20 cellular contexts compared by ENCODE assay signal in genomic region chr20:35499271-35499670, GRCh38. TPM values are rescaled to one million over a fixed set of nuclear protein-coding genes. Genes with fewer than 3 reads are reported as not detected.
DNase-seq lines count a peak whose midpoint lies in the region; ATAC-seq and TF ChIP-seq lines count a peak whose summit lies in the region.
"Had no signal": no experiment of that assay in that cellular context is flagged by ENCODE, and none has a peak within 500 bp of the region (broad histone marks: within the 10 kb centered on the region; RNA-seq: fewer than 3 reads in every experiment).

No MANE protein-coding gene starts in this region.

- H3K27me3 Mint-ChIP-seq in activated T-helper 17 cell treated with anti-CD3 and anti-CD28 coated beads, Interleukin-2, amount 50 U/mL, for 72 hours = no peaks in the 10 kb centered on the region
- H3K27me3 Mint-ChIP-seq in naive B cell = no peaks in the 10 kb centered on the region
- no peaks in the 10 kb centered on the region for H3K27me3 Mint-ChIP-seq in stimulated activated memory B cell treated with anti-CD40 and anti-IgM and Interleukin-4, amounts not matched to agents 10 μg/mL and 1 μg/mL and 100 μg/mL, for 72 hours

- H3K9me3 Mint-ChIP-seq in activated naive CD4-positive, alpha-beta T cell treated with anti-CD3 and anti-CD28 coated beads, Interleukin-2, amount 50 U/mL, for 72 hours = no peaks in the 10 kb centered on the region
- no peaks in the 10 kb centered on the region for H3K9me3 Mint-ChIP-seq in activated T-helper 17 cell treated with anti-CD3 and anti-CD28 coated beads, Interleukin-2, amount 50 U/mL, for 72 hours
- H3K9me3 Mint-ChIP-seq in naive B cell = no peaks in the 10 kb centered on the region
- no peaks in the 10 kb centered on the region for H3K9me3 Mint-ChIP-seq in stimulated activated memory B cell treated with anti-CD40 and anti-IgM and Interleukin-4, amounts not matched to agents 10 μg/mL and 1 μg/mL and 100 μg/mL, for 72 hours

- H3K27ac Mint-ChIP-seq in activated naive CD4-positive, alpha-beta T cell treated with anti-CD3 and anti-CD28 coated beads, Interleukin-2, amount 50 U/mL, for 72 hours = peak overlapping the region; percentile 67 to 95
- peak overlapping the region; percentile 7 for H3K27ac Mint-ChIP-seq in activated T-helper 17 cell treated with anti-CD3 and anti-CD28 coated beads, Interleukin-2, amount 50 U/mL, for 72 hours
- peak overlapping the region in 4 of 6 donors; percentile 11 to 92 (median 54) for H3K27ac Mint-ChIP-seq in naive B cell
- peak overlapping the region; percentile 7 for H3K27ac Mint-ChIP-seq in stimulated activated memory B cell treated with anti-CD40 and anti-IgM and Interleukin-4, amounts not matched to agents 10 μg/mL and 1 μg/mL and 100 μg/mL, for 72 hours

- no peak for ATAC-seq in activated naive CD4-positive, alpha-beta T cell treated with anti-CD3 and anti-CD28 coated beads, Interleukin-2, amount 50 U/mL, for 72 hours
- no peak for ATAC-seq in activated T-helper 17 cell treated with anti-CD3 and anti-CD28 coated beads, Interleukin-2, amount 50 U/mL, for 72 hours (replicated peaks)
- ATAC-seq in naive B cell (ENCODE audit: low read depth in 2 of 2) = no peak
- ATAC-seq in stimulated activated memory B cell treated with anti-CD40 and anti-IgM and Interleukin-4, amounts not matched to agents 10 μg/mL and 1 μg/mL and 100 μg/mL, for 72 hours = no peak
- ATAC-seq: A549 had no signal

- H3K4me3 Mint-ChIP-seq in activated T-helper 17 cell treated with anti-CD3 and anti-CD28 coated beads, Interleukin-2, amount 50 U/mL, for 72 hours = no peak overlapping the region
- H3K4me3 Mint-ChIP-seq in naive B cell = no peak overlapping the region
- H3K4me3 Mint-ChIP-seq in stimulated activated memory B cell treated with anti-CD40 and anti-IgM and Interleukin-4, amounts not matched to agents 10 μg/mL and 1 μg/mL and 100 μg/mL, for 72 hours = no peak overlapping the region

- no peak for TF ChIP-seq CTCF in GM20000 (IDR thresholded peaks at IDR 0.05; ENCODE audit: extremely low read depth, missing control alignments)

- no peak for DNase-seq in activated naive CD4-positive, alpha-beta T cell treated with anti-CD3 and anti-CD28 coated beads, Interleukin-2, amount 50 U/mL, for 72 hours (ENCODE audit: low spot score in 2 of 2)
- DNase-seq in activated naive CD4-positive, alpha-beta T cell treated with Interleukin-2 at 50 U/mL for 16 hours = no peak
- DNase-seq in naive B cell (no peak), NCI-H146 (lab: John Stamatoyannopoulos, UW) (no peak), cortex of kidney (lab: John Stamatoyannopoulos, UW) (no peak), GM20000 (ENCODE audit: low spot score) (no peak)
- DNase-seq: MM.1S; NCI-H1092; NCI-H1436 treated with DMSO at 0.1 percent for 48 hours; NCI-H2029 treated with DMSO at 0.1 percent for 48 hours; NCI-H2171; NCI-H748 treated with DMSO at 0.1 percent for 48 hours; NK-92 treated with Interleukin-12 subunit alpha and Interleukin-12 subunit beta, amount 100 ng/mL, for 24 hours; Peyer's patch had no signal

- H3K4me1 Mint-ChIP-seq in activated T-helper 17 cell treated with anti-CD3 and anti-CD28 coated beads, Interleukin-2, amount 50 U/mL, for 72 hours = peaks cover 19% of the 10 kb centered on the region
- H3K4me1 Mint-ChIP-seq in naive B cell = peaks cover 42 to 53% (median 49%) of the 10 kb centered on the region in 3 donors
- peaks cover 45% of the 10 kb centered on the region for H3K4me1 Mint-ChIP-seq in stimulated activated memory B cell treated with anti-CD40 and anti-IgM and Interleukin-4, amounts not matched to agents 10 μg/mL and 1 μg/mL and 100 μg/mL, for 72 hours

- H3K36me3 Mint-ChIP-seq in activated naive CD4-positive, alpha-beta T cell treated with anti-CD3 and anti-CD28 coated beads, Interleukin-2, amount 50 U/mL, for 72 hours = peaks cover 37 to 44% of the 10 kb centered on the region in 2 donors
- peaks cover 100% of the 10 kb centered on the region for H3K36me3 Mint-ChIP-seq in activated T-helper 17 cell treated with anti-CD3 and anti-CD28 coated beads, Interleukin-2, amount 50 U/mL, for 72 hours (ENCODE audit: low read depth)
- H3K36me3 Mint-ChIP-seq in naive B cell = peaks cover 32 to 74% of the 10 kb centered on the region in 2 donors
- peaks cover 90% of the 10 kb centered on the region for H3K36me3 Mint-ChIP-seq in stimulated activated memory B cell treated with anti-CD40 and anti-IgM and Interleukin-4, amounts not matched to agents 10 μg/mL and 1 μg/mL and 100 μg/mL, for 72 hours

RNA-seq across cellular contexts. Expression of gene C20orf173, which starts 30.2 kb away (rescaled TPM):
- not detected for total RNA-seq in activated naive CD4-positive, alpha-beta T cell treated with anti-CD3 and anti-CD28 coated beads, Interleukin-2, amount 50 U/mL, for 72 hours
- total RNA-seq in activated T-helper 17 cell treated with anti-CD3 and anti-CD28 coated beads, Interleukin-2, amount 50 U/mL, for 72 hours = not detected
- polyA plus RNA-seq in naive B cell (ENCODE audit: low read depth in 6 of 6) = not detected
- total RNA-seq: H4, LHCN-M2, NCI-H460, Peyer's patch had no signal
- polyA plus RNA-seq: A549 had no signal

RNA-seq across cellular contexts. Expression of gene ERGIC3, which starts 42.6 kb away (rescaled TPM):
- total RNA-seq in activated naive CD4-positive, alpha-beta T cell treated with anti-CD3 and anti-CD28 coated beads, Interleukin-2, amount 50 U/mL, for 72 hours = 100 to 1,000 TPM; 132 to 150 TPM
- 100 to 1,000 TPM; 133 to 142 TPM for total RNA-seq in activated T-helper 17 cell treated with anti-CD3 and anti-CD28 coated beads, Interleukin-2, amount 50 U/mL, for 72 hours
- 100 to 1,000 TPM; 103 to 141 (median 117) TPM for polyA plus RNA-seq in naive B cell (ENCODE audit: low read depth in 6 of 6)

RNA-seq across cellular contexts. Expression of gene CEP250, which starts 43.9 kb away (rescaled TPM):
- total RNA-seq in activated naive CD4-positive, alpha-beta T cell treated with anti-CD3 and anti-CD28 coated beads, Interleukin-2, amount 50 U/mL, for 72 hours = 10 to 100 TPM; 62.5 to 74.7 TPM
- total RNA-seq in activated T-helper 17 cell treated with anti-CD3 and anti-CD28 coated beads, Interleukin-2, amount 50 U/mL, for 72 hours = 10 to 100 TPM; 77.8 to 88.3 TPM
- 10 to 100 TPM in 1 of 6 donors, 1 to 10 TPM in 4, not detected in 1; 3.4 to 20.5 (median 5.2) TPM for polyA plus RNA-seq in naive B cell (ENCODE audit: low read depth in 6 of 6)

Comparison
In these comparisons a context has a peak if more than half of its experiments do, and no peak if none do; other contexts are left out.
1. H3K27ac Mint-ChIP-seq: peak in every context shown above with its lines; median percentile 81 in activated naive CD4-positive, alpha-beta T cell treated with anti-CD3 and anti-CD28 coated beads, Interleukin-2, amount 50 U/mL, for 72 hours; 54 in naive B cell; 7 in activated T-helper 17 cell treated with anti-CD3 and anti-CD28 coated beads, Interleukin-2, amount 50 U/mL, for 72 hours; 7 in stimulated activated memory B cell treated with anti-CD40 and anti-IgM and Interleukin-4, amounts not matched to agents 10 μg/mL and 1 μg/mL and 100 μg/mL, for 72 hours.